24 cellular contexts compared by ENCODE assay signal in the genomic region with DNA sequence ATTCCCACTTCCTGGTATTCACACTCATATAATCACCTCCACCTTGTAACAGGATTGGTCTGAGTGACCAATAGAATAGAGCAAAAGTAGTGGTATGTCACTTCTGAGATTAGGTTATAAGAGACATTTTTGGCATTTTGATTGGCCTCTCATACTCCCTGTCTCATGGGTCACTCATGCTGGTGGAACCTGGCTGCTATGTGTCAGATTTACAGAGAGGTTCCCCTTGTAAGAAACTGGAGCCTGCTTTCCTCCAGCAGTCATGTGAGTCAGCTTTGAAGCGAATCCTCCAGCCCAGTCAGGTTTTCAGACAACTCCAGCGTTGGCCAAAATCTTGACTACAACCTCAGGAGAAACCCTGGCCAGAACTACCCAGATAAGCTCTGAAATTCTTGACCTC. TPM values are rescaled to one million over a fixed set of nuclear protein-coding genes. Genes with fewer than 3 reads are reported as not detected.
DNase-seq lines count a peak whose midpoint lies in the region; ATAC-seq and TF ChIP-seq lines count a peak whose summit lies in the region.
"Had no signal": no experiment of that assay in that cellular context is flagged by ENCODE, and none has a peak within 500 bp of the region (broad histone marks: within the 10 kb centered on the region; RNA-seq: fewer than 3 reads in every experiment).

No MANE protein-coding gene starts in this region.

- peak; percentile 32 for DNase-seq in GM23248
- peak; percentile 10 to 25 for DNase-seq in foreskin fibroblast
- no peak for DNase-seq in psoas muscle
- DNase-seq in NCI-H510A (lab: John Stamatoyannopoulos, UW) = no peak
- DNase-seq in neural progenitor cell (ENCODE audit: low spot score) = no peak
- DNase-seq: aorta; central memory CD4-positive, alpha-beta T cell; dermis blood vessel endothelial cell; kidney glomerular epithelial cell; NCI-H1092 treated with DMSO at 0.1 percent for 48 hours; NCI-H187 treated with DMSO at 0.1 percent for 48 hours; occipital lobe; retina; stimulated activated CD4-positive, alpha-beta T cell treated with anti-CD3 and anti-CD28 coated beads, Interleukin-4, amount 100 ng/mL, for 1 hour had no signal

- in situ Hi-C loops in GM23248 (cut with MboI) = no loop called here

- H3K4me3 Mint-ChIP-seq in neural progenitor cell = no peak overlapping the region
- H3K4me3 Mint-ChIP-seq: stimulated activated memory B cell treated with anti-CD40 and anti-IgM and Interleukin-4, amounts not matched to agents 10 μg/mL and 1 μg/mL and 100 μg/mL, for 72 hours had no signal

- peaks cover 21% of the 10 kb centered on the region for H3K4me1 Mint-ChIP-seq in neural progenitor cell

- H3K9me2 ChIP-seq in GM23248 (ENCODE audit: insufficient read depth) = no peaks in the 10 kb centered on the region
- H3K9me2 ChIP-seq in OCI-LY1 (ENCODE audit: low read depth, low read length) = no peaks in the 10 kb centered on the region

- intact Hi-C loops in psoas muscle (cut with DNase I) = loop anchor here in 1 of 2 donors (5.0 kb wide), 2 partner anchors 299 to 549 kb away; a partner anchor contains a TSS

- H3K27ac Mint-ChIP-seq in neural progenitor cell = no peak overlapping the region
- H3K27ac Mint-ChIP-seq: activated naive CD4-positive, alpha-beta T cell treated with anti-CD3 and anti-CD28 coated beads, Interleukin-2, amount 50 U/mL, for 72 hours; stimulated activated memory B cell treated with anti-CD40 and anti-IgM and Interleukin-4, amounts not matched to agents 10 μg/mL and 1 μg/mL and 100 μg/mL, for 72 hours had no signal

- no peaks in the 10 kb centered on the region for H3K27me3 Mint-ChIP-seq in neural progenitor cell (ENCODE audit: insufficient read depth, low read depth)
- H3K27me3 Mint-ChIP-seq: stimulated activated memory B cell treated with anti-CD40 and anti-IgM and Interleukin-4, amounts not matched to agents 10 μg/mL and 1 μg/mL and 100 μg/mL, for 72 hours had no signal

- 0 out of 2 replicates have a peak, but pooled peaks cover 5% of the 10 kb centered on the region for H3K4me1 ChIP-seq in GM23248 (ENCODE audit: insufficient read depth)
- peaks cover 41% of the 10 kb centered on the region for H3K4me1 ChIP-seq in OCI-LY1 (ENCODE audit: insufficient read depth, low read length, severe bottlenecking)
- peaks cover 18% of the 10 kb centered on the region for H3K4me1 ChIP-seq in psoas muscle
- H3K4me1 ChIP-seq in neural progenitor cell = peaks cover 14% of the 10 kb centered on the region

- H3F3A ChIP-seq in GM23248 (ENCODE audit: insufficient read depth) (peaks cover 13% of the 10 kb centered on the region), OCI-LY1 (ENCODE audit: insufficient read depth, low read length) (no peaks in the 10 kb centered on the region), neural progenitor cell (ENCODE audit: low read depth) (peaks cover 8% of the 10 kb centered on the region)

- 44 to 55% methylated on average over 2 of the region's 2 CpGs for WGBS in GM23248 (ENCODE audit: low coverage in 1 of 2, low lambda C conversion rate in 2 of 2, missing lambda C conversion rate in 2 of 2), 2 experiments
- 27 to 37% (median 28%) methylated on average over 2 of the region's 2 CpGs for WGBS in psoas muscle, 3 donors

- H4K20me1 ChIP-seq in GM23248 (ENCODE audit: insufficient read depth) = no peaks in the 10 kb centered on the region
- H4K20me1 ChIP-seq in OCI-LY1 (ENCODE audit: insufficient read depth, low read length) = no peaks in the 10 kb centered on the region
- peaks cover 16% of the 10 kb centered on the region for H4K20me1 ChIP-seq in neural progenitor cell (ENCODE audit: low read depth)

- H3K36me3 ChIP-seq in GM23248 (ENCODE audit: low read depth) (no peaks in the 10 kb centered on the region), OCI-LY1 (ENCODE audit: insufficient read depth, low read length) (no peaks in the 10 kb centered on the region), psoas muscle (ENCODE audit: insufficient read depth in 1 of 2, low read depth in 1 of 2) (no peaks in the 10 kb centered on the region), neural progenitor cell (no peaks in the 10 kb centered on the region)
- H3K36me3 ChIP-seq: BLaER1 treated with 17β-estradiol and CSF1 and Interleukin-3, amounts not matched to agents 10 nM and 100 nM; vagina had no signal

- H3K79me2 ChIP-seq in GM23248 (ENCODE audit: insufficient read depth) = peaks cover 16% of the 10 kb centered on the region
- H3K79me2 ChIP-seq in OCI-LY1 (ENCODE audit: insufficient read depth, low read length) = peaks cover 15% of the 10 kb centered on the region
- H3K79me2 ChIP-seq in neural progenitor cell (ENCODE audit: low read depth) = peaks cover 18% of the 10 kb centered on the region

- peaks cover 2% of the 10 kb centered on the region for H3K36me3 Mint-ChIP-seq in neural progenitor cell
- H3K36me3 Mint-ChIP-seq: stimulated activated memory B cell treated with anti-CD40 and anti-IgM and Interleukin-4, amounts not matched to agents 10 μg/mL and 1 μg/mL and 100 μg/mL, for 72 hours had no signal

- TF ChIP-seq CTCF in OCI-LY1 (IDR thresholded peaks at IDR 0.05; ENCODE audit: low read length) = no peak
- TF ChIP-seq CTCF in foreskin fibroblast (IDR thresholded peaks at IDR 0.05; ENCODE audit: low read depth, low read length) = no peak
- TF ChIP-seq CTCF in psoas muscle (IDR thresholded peaks at IDR 0.05) = no peak
- TF ChIP-seq CTCF in neural progenitor cell (IDR thresholded peaks at IDR 0.05) = no peak

- H2AFZ ChIP-seq in GM23248 (no peak overlapping the region), OCI-LY1 (ENCODE audit: low read length) (no peak overlapping the region), neural progenitor cell (replicated peaks) (no peak overlapping the region)

- no peaks in the 10 kb centered on the region for H3K9me3 Mint-ChIP-seq in neural progenitor cell
- H3K9me3 Mint-ChIP-seq: activated naive CD4-positive, alpha-beta T cell treated with anti-CD3 and anti-CD28 coated beads, Interleukin-2, amount 50 U/mL, for 72 hours; stimulated activated memory B cell treated with anti-CD40 and anti-IgM and Interleukin-4, amounts not matched to agents 10 μg/mL and 1 μg/mL and 100 μg/mL, for 72 hours had no signal

- H3K9ac ChIP-seq in GM23248 = no peak overlapping the region
- H3K9ac ChIP-seq in OCI-LY1 (ENCODE audit: low read length) = no peak overlapping the region
- H3K9ac ChIP-seq in neural progenitor cell = no peak overlapping the region
- H3K9ac ChIP-seq: BLaER1 treated with 17β-estradiol and CSF1 and Interleukin-3, amounts not matched to agents 10 nM and 100 nM; KMS-11 had no signal

- H3K27ac ChIP-seq in GM23248 = no peak overlapping the region
- H3K27ac ChIP-seq in OCI-LY1 (ENCODE audit: low read depth, low read length, poor library complexity, severe bottlenecking) = peak overlapping the region; percentile 42
- H3K27ac ChIP-seq in psoas muscle = peak overlapping the region; percentile 97
- H3K27ac ChIP-seq in neural progenitor cell = no peak overlapping the region
- H3K27ac ChIP-seq: BLaER1 treated with 17β-estradiol and CSF1 and Interleukin-3, amounts not matched to agents 10 nM and 100 nM; KMS-11; vagina; VCaP had no signal

- H3K4me3 ChIP-seq in GM23248 = no peak overlapping the region
- no peak overlapping the region for H3K4me3 ChIP-seq in OCI-LY1 (ENCODE audit: low read depth, low read length, poor library complexity, severe bottlenecking)
- H3K4me3 ChIP-seq in foreskin fibroblast (ENCODE audit: low read depth in 1 of 2, low read length in 2 of 2) = no peak overlapping the region
- peak overlapping the region; percentile 83 for H3K4me3 ChIP-seq in psoas muscle
- no peak overlapping the region for H3K4me3 ChIP-seq in neural progenitor cell
- H3K4me3 ChIP-seq: BLaER1 treated with 17β-estradiol and CSF1 and Interleukin-3, amounts not matched to agents 10 nM and 100 nM; vagina had no signal

- no peak overlapping the region for H3K4me2 ChIP-seq in GM23248 (ENCODE audit: unreplicated experiment)
- no peak overlapping the region for H3K4me2 ChIP-seq in OCI-LY1 (ENCODE audit: low read length)
- no peak overlapping the region for H3K4me2 ChIP-seq in neural progenitor cell
- H3K4me2 ChIP-seq: BLaER1 treated with 17β-estradiol and CSF1 and Interleukin-3, amounts not matched to agents 10 nM and 100 nM; KMS-11 had no signal

- H3K27me3 ChIP-seq in GM23248 (replicated peaks; ENCODE audit: insufficient read depth) = no peaks in the 10 kb centered on the region
- H3K27me3 ChIP-seq in OCI-LY1 (ENCODE audit: insufficient read depth, low read length) = no peaks in the 10 kb centered on the region
- H3K27me3 ChIP-seq in psoas muscle (ENCODE audit: insufficient read depth in 3 of 3, low read length in 2 of 3) = no peaks in the 10 kb centered on the region
- no peaks in the 10 kb centered on the region for H3K27me3 ChIP-seq in neural progenitor cell
- H3K27me3 ChIP-seq: BLaER1 treated with 17β-estradiol and CSF1 and Interleukin-3, amounts not matched to agents 10 nM and 100 nM; vagina had no signal

- ATAC-seq in psoas muscle (peak in 2 of 4 donors; percentile 24 to 29), HG03442 (IDR thresholded peaks at IDR 0.05; ENCODE audit: unreplicated experiment) (no peak), HG03175 (IDR thresholded peaks at IDR 0.05; ENCODE audit: unreplicated experiment) (no peak)
- ATAC-seq: activated naive CD4-positive, alpha-beta T cell treated with anti-CD3 and anti-CD28 coated beads, Interleukin-2, amount 50 U/mL, for 72 hours; SK-N-SH treated with all-trans-retinoic acid at 6 μM for 48 hours; stimulated activated memory B cell treated with anti-CD40 and anti-IgM and Interleukin-4, amounts not matched to agents 10 μg/mL and 1 μg/mL and 100 μg/mL, for 72 hours had no signal

- H3K9me3 ChIP-seq in GM23248 (ENCODE audit: low read depth) (no peaks in the 10 kb centered on the region), OCI-LY1 (ENCODE audit: low read length) (no peaks in the 10 kb centered on the region), psoas muscle (no peaks in the 10 kb centered on the region), neural progenitor cell (ENCODE audit: low read depth) (no peaks in the 10 kb centered on the region)
- H3K9me3 ChIP-seq: BLaER1 treated with 17β-estradiol and CSF1 and Interleukin-3, amounts not matched to agents 10 nM and 100 nM; vagina had no signal

RNA-seq across cellular contexts. Expression of a gene that starts 2.6 kb away (rescaled TPM):
- total RNA-seq in GM23248 (2014; rRNA removed; shearing (Covaris generic)) = 16.1 and 28.2 TPM in 2 replicates
- polyA plus RNA-seq in GM23248 (2016; fragmentation: Nextera tagmentation; extraction: Ambion mirVana) (11.6 and 15.7 TPM in 2 replicates), psoas muscle (10 to 100 TPM; 20.5 to 62.6 (median 22.7) TPM)
- total RNA-seq in psoas muscle (10 to 100 TPM; 51.6 to 88.0 (median 56.5) TPM), neural progenitor cell (ENCODE audit: low replicate concordance) (29.4 and 34.3 TPM in 2 replicates)

Comparison
In these comparisons a context has a peak if more than half of its experiments do, and no peak if none do; other contexts are left out.
1. DNase-seq: peak in GM23248 (single experiment) and foreskin fibroblast (2 of 2); none in psoas muscle (0 of 2), NCI-H510A (single experiment) and neural progenitor cell (single experiment).
2. H3K27ac ChIP-seq: peak in OCI-LY1 (single experiment) and psoas muscle (single experiment); none in GM23248 (single experiment) and neural progenitor cell (single experiment).